8 cellular contexts compared by ENCODE assay signal in genomic region chrX:19017271-19017670, GRCh38. TPM values are rescaled to one million over a fixed set of nuclear protein-coding genes. Genes with fewer than 3 reads are reported as not detected.
DNase-seq lines count a peak whose midpoint lies in the region; ATAC-seq and TF ChIP-seq lines count a peak whose summit lies in the region.

No MANE protein-coding gene starts in this region.

- H3K27me3 ChIP-seq in heart right ventricle (no peaks in the 10 kb centered on the region), right atrium auricular region (no peaks in the 10 kb centered on the region), NT2/D1 (ENCODE audit: insufficient read depth, insufficient read length) (no peaks in the 10 kb centered on the region), upper lobe of left lung (no peaks in the 10 kb centered on the region)

- no peak overlapping the region for H3K9ac ChIP-seq in NT2/D1 (ENCODE audit: insufficient read length, low read depth)

- TF ChIP-seq POLR2A in upper lobe of left lung (IDR thresholded peaks at IDR 0.05): no peak

- H3K9me3 ChIP-seq in heart right ventricle (no peaks in the 10 kb centered on the region), right atrium auricular region (no peaks in the 10 kb centered on the region), NT2/D1 (ENCODE audit: insufficient read depth, low read length) (no peaks in the 10 kb centered on the region), upper lobe of left lung (no peaks in the 10 kb centered on the region)

- H3K36me3 ChIP-seq in heart right ventricle (no peaks in the 10 kb centered on the region), right atrium auricular region (no peaks in the 10 kb centered on the region), NT2/D1 (ENCODE audit: insufficient read depth, insufficient read length, low read length) (no peaks in the 10 kb centered on the region), upper lobe of left lung (no peaks in the 10 kb centered on the region)

- intact Hi-C loops in heart right ventricle (cut with DNase I): loop anchor here in 5 of 10 donors (5.0 to 10.0 kb wide), 3 partner anchors 82 to 318 kb away; no protein-coding TSS in a partner anchor

- H3K27ac ChIP-seq in heart right ventricle (no peak overlapping the region), right atrium auricular region (no peak overlapping the region), upper lobe of left lung (no peak overlapping the region)

- peak in 7 of 9 donors; percentile 36 to 54 (median 46) for TF ChIP-seq CTCF in heart right ventricle (IDR thresholded peaks at IDR 0.05)
- TF ChIP-seq CTCF in right atrium auricular region (IDR thresholded peaks at IDR 0.05): peak in 1 of 2 donors; percentile 58
- peak; percentile 54 for TF ChIP-seq CTCF in fibroblast of pulmonary artery (IDR thresholded peaks at IDR 0.05; ENCODE audit: low read length, missing control alignments)
- peak in 4 of 6 experiments; percentile 13 to 17 (median 15) for TF ChIP-seq CTCF in upper lobe of left lung (IDR thresholded peaks at IDR 0.05)

- WGBS in heart right ventricle, 2 donors: 29 to 42% methylated on average over 3 of the region's 3 CpGs
- WGBS in upper lobe of left lung, 2 donors: 34 to 77% methylated on average over 3 of the region's 3 CpGs

- no peak for TF ChIP-seq EP300 in upper lobe of left lung (IDR thresholded peaks at IDR 0.05)

- H3K4me3 ChIP-seq in heart right ventricle (no peak overlapping the region), right atrium auricular region (no peak overlapping the region), NT2/D1 (ENCODE audit: insufficient read length, low read depth) (no peak overlapping the region), fibroblast of pulmonary artery (replicated peaks; ENCODE audit: low read depth, low read length) (no peak overlapping the region), upper lobe of left lung (no peak overlapping the region)

- ATAC-seq in heart right ventricle (no peak), upper lobe of left lung (ENCODE audit: low FRiP score in 2 of 2) (no peak), GM18861 (IDR thresholded peaks at IDR 0.05; ENCODE audit: unreplicated experiment) (no peak)

- H3K4me1 ChIP-seq in heart right ventricle (no peaks in the 10 kb centered on the region), right atrium auricular region (no peaks in the 10 kb centered on the region), NT2/D1 (ENCODE audit: insufficient read depth, insufficient read length) (no peaks in the 10 kb centered on the region), upper lobe of left lung (no peaks in the 10 kb centered on the region)

- peak in 1 of 2 donors; percentile 7 for DNase-seq in heart right ventricle
- DNase-seq in right atrium auricular region (ENCODE audit: low spot score): no peak
- peak; percentile 32 for DNase-seq in NT2/D1 (ENCODE audit: low read depth, low spot score)
- DNase-seq in fibroblast of pulmonary artery (ENCODE audit: low read depth): peak; percentile 18
- DNase-seq in upper lobe of left lung: no peak
- no peak for DNase-seq in occipital lobe (lab: John Stamatoyannopoulos, UW)
- no peak for DNase-seq in mucosa of gallbladder (ENCODE audit: low spot score)

RNA-seq across cellular contexts. Expression of gene PHKA2, which starts 33.4 kb away (rescaled TPM):
- 10 to 100 TPM; 21.6 to 53.5 (median 25.3) TPM for total RNA-seq in heart right ventricle
- polyA plus RNA-seq in heart right ventricle: 10 to 100 TPM; 15.6 to 61.1 TPM
- total RNA-seq in right atrium auricular region: 10 to 100 TPM; 13.5 to 28.7 TPM
- 10 to 100 TPM; 19.2 to 74.4 (median 25.9) TPM for total RNA-seq in upper lobe of left lung
- total RNA-seq in occipital lobe: 18.4 TPM
- 67.7 TPM for total RNA-seq in mucosa of gallbladder

Comparison
In these comparisons a context has a peak if more than half of its experiments do, and no peak if none do; other contexts are left out.
1. DNase-seq: peak in NT2/D1 (single experiment) and fibroblast of pulmonary artery (single experiment); none in right atrium auricular region (single experiment), upper lobe of left lung (0 of 2), occipital lobe (single experiment) and mucosa of gallbladder (single experiment).